Comparison of ENCODE assay signal across 1 cellular context in the genomic region with DNA sequence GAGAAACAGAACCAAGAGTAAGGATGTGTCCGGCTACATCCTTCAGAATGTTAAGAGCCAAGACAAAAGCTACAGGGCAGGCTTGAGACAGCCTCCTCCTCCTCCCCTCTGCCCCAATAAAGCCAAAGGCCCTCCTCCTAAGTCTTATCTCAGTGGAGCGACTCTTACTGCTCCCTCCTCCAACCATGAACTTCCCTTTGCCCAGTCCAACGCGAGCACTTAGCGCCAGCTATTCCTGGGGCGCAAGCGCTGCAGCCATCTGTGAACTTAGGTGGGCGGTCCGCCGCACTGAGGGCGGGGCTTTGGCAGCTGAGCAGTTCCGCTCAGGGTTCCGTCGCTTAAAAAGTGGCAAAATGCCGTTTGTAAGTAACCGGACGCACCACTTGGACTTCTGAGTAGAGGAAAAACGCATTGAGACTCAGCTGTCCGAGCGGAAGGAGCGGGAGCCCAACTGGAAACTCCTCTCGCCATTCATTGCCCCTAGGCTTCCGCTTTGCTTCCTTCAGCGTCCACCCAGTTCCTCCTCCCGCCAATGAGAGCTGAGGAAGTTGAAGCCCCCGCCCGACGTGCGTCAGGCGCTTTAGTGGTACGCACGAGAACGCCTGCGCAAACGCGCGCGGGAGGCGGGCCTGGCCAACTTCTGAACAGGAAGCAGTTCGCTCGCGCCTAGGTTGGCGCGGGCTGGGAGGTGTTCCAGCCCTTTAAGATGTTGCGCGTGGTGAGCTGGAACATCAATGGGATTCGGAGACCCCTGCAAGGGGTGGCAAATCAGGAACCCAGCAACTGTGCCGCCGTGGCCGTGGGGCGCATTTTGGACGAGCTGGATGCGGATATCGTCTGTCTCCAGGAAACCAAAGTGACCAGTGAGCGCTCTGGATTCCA.
TF ChIP-seq lines count a peak whose summit lies in the region.

A gene with protein sequence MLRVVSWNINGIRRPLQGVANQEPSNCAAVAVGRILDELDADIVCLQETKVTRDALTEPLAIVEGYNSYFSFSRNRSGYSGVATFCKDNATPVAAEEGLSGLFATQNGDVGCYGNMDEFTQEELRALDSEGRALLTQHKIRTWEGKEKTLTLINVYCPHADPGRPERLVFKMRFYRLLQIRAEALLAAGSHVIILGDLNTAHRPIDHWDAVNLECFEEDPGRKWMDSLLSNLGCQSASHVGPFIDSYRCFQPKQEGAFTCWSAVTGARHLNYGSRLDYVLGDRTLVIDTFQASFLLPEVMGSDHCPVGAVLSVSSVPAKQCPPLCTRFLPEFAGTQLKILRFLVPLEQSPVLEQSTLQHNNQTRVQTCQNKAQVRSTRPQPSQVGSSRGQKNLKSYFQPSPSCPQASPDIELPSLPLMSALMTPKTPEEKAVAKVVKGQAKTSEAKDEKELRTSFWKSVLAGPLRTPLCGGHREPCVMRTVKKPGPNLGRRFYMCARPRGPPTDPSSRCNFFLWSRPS (plus strand): TSS at position 647 of the 882 bp plus-strand sequence. CDS start 60 bp downstream, at position 707.

TF ChIP-seq in K562, 482 proteins besides CTCF, POLR2A, EP300 and RAD21 (continued from another document):
- TF ChIP-seq HDAC6 (IDR thresholded peaks at IDR 0.05; ENCODE audit: low read depth, low read length): no peak
